8 cellular contexts compared by ENCODE assay signal in the genomic region with DNA sequence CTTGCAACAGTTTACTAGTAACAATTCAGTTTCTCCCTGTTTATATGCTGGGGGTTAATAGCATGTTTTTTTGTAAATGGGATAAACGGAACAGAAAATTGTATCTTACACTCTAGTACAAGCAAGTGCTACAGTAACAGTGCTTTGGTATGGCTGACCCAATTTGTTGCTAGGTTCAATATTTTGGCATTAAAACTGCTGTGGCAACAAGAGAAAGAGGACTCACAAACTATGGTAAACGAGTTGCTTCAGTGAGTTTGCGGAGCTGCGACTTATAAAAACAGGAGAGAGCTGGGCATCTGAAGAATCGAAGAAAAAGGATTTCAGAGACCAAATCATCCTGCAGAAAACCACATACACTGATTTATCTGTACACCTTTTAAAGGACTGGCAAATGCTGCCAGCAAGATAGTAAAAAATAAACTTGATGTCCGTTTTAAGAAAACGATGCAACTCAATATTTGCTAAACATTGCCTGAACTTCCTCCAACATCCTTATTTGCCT. TPM values are rescaled to one million over a fixed set of nuclear protein-coding genes. Genes with fewer than 3 reads are reported as not detected.
DNase-seq lines count a peak whose midpoint lies in the region; ATAC-seq and TF ChIP-seq lines count a peak whose summit lies in the region.

No MANE protein-coding gene starts in this region.

- no peaks in the 10 kb centered on the region for H3K36me3 ChIP-seq in muscle layer of colon (ENCODE audit: insufficient read depth, low read length)

- TF ChIP-seq CTCF in CD4-positive, alpha-beta T cell (IDR thresholded peaks at IDR 0.05) = no peak
- no peak for TF ChIP-seq CTCF in NB4 (IDR thresholded peaks at IDR 0.05; ENCODE audit: low read depth, low read length)

- peak overlapping the region; percentile 77 for H3K4me3 ChIP-seq in NB4 (ENCODE audit: low read depth, low read length)
- H3K4me3 ChIP-seq in muscle layer of colon (ENCODE audit: low read depth in 1 of 2, low read length in 2 of 2) = peak overlapping the region; percentile 72 to 78

- no peak for DNase-seq in CD4-positive, alpha-beta T cell
- DNase-seq in NB4 (ENCODE audit: low read depth) = peak; percentile 18
- peak; percentile 41 to 50 for DNase-seq in dermis microvascular lymphatic vessel endothelial cell (ENCODE audit: low read depth in 2 of 2)
- no peak for DNase-seq in SKM-1 treated with dmso at 0.1 percent for 144 hours (lab: John Stamatoyannopoulos, UW; ENCODE audit: unreplicated experiment)
- no peak for DNase-seq in SHP77 treated with DMSO at 0.1 percent for 48 hours (lab: John Stamatoyannopoulos, UW)
- no peak for DNase-seq in NCI-H128 (lab: John Stamatoyannopoulos, UW; ENCODE audit: unreplicated experiment)

- H3K27me3 Mint-ChIP-seq in CD4-positive, alpha-beta T cell = no peaks in the 10 kb centered on the region

- peaks cover 77% of the 10 kb centered on the region for H3K4me1 Mint-ChIP-seq in CD4-positive, alpha-beta T cell (ENCODE audit: low read depth)

- peak overlapping the region; percentile 96 for H3K4me3 Mint-ChIP-seq in CD4-positive, alpha-beta T cell

- peak overlapping the region; percentile 27 for H3K9ac ChIP-seq in muscle layer of colon (ENCODE audit: low read length)

- no peak for TF ChIP-seq POLR2A in NB4 (IDR thresholded peaks at IDR 0.05; ENCODE audit: extremely low read depth, insufficient read length)

- H3K27ac ChIP-seq in CD4-positive, alpha-beta T cell (ENCODE audit: low read depth, low read length) = peak overlapping the region; percentile 22
- H3K27ac ChIP-seq in muscle layer of colon (ENCODE audit: low read depth, low read length) = no peak overlapping the region

- intact Hi-C loops in CD4-positive, alpha-beta T cell (cut with DNase I, micrococcal nuclease) = loop anchor here in 1 of 2 experiments (5.0 to 10.0 kb wide), 2 partner anchors 380 to 568 kb away; a partner anchor contains a TSS

- POLR2A ChIA-PET in CD4-positive, alpha-beta T cell (lab: Charles Lee) = interaction anchor here (0.6 to 5.7 kb wide), 3 partner anchors 9 to 122 kb away, joined by 3 to 32 read pairs (median 8); no protein-coding TSS in a partner anchor

- no peaks in the 10 kb centered on the region for H3K27me3 ChIP-seq in CD4-positive, alpha-beta T cell (ENCODE audit: control insufficient read depth, insufficient read depth, low read length)
- H3K27me3 ChIP-seq in muscle layer of colon (ENCODE audit: control insufficient read depth in 1 of 2, insufficient read depth in 2 of 2, low read length in 2 of 2) = no peaks in the 10 kb centered on the region

- H3K4me1 ChIP-seq in muscle layer of colon (ENCODE audit: insufficient read depth, low read length) = peaks cover 26% of the 10 kb centered on the region

- H3K9me3 Mint-ChIP-seq in CD4-positive, alpha-beta T cell = no peaks in the 10 kb centered on the region

- ATAC-seq in CD4-positive, alpha-beta T cell (ENCODE audit: poor library complexity) = no peak
- ATAC-seq in GM19351 (IDR thresholded peaks at IDR 0.05; ENCODE audit: unreplicated experiment) = no peak

- H3K27ac Mint-ChIP-seq in CD4-positive, alpha-beta T cell = peak overlapping the region; percentile 94

- H3K9me3 ChIP-seq in CD4-positive, alpha-beta T cell (ENCODE audit: control insufficient read depth, low read length) = no peaks in the 10 kb centered on the region
- H3K9me3 ChIP-seq in muscle layer of colon (ENCODE audit: low read length) = no peaks in the 10 kb centered on the region

- peaks cover 31% of the 10 kb centered on the region for H3K36me3 Mint-ChIP-seq in CD4-positive, alpha-beta T cell (ENCODE audit: low read depth)

- CTCF ChIA-PET in CD4-positive, alpha-beta T cell (lab: Charles Lee) = interaction anchor here (0.7 to 2.7 kb wide), 4 partner anchors 8 to 154 kb away, joined by 4 to 7 read pairs (median 5); no protein-coding TSS in a partner anchor

RNA-seq across cellular contexts. Expression of a gene that starts 2.2 kb away (rescaled TPM):
- 10 to 100 TPM; 81.0 to 82.4 TPM for total RNA-seq in CD4-positive, alpha-beta T cell
- total RNA-seq in dermis microvascular lymphatic vessel endothelial cell = 136 and 165 TPM in 2 replicates

RNA-seq across cellular contexts. Expression of a gene that starts 2.6 kb away (rescaled TPM):
- 10 to 100 TPM; 20.6 to 23.0 TPM for total RNA-seq in CD4-positive, alpha-beta T cell
- total RNA-seq in dermis microvascular lymphatic vessel endothelial cell = 17.6 and 18.1 TPM in 2 replicates

Comparison
In these comparisons a context has a peak if more than half of its experiments do, and no peak if none do; other contexts are left out.
1. DNase-seq: peak in NB4 (single experiment) and dermis microvascular lymphatic vessel endothelial cell (2 of 2); none in CD4-positive, alpha-beta T cell (0 of 10), SKM-1 treated with dmso at 0.1 percent for 144 hours (single experiment), SHP77 treated with DMSO at 0.1 percent for 48 hours (single experiment) and NCI-H128 (single experiment).